In the genomic region with DNA sequence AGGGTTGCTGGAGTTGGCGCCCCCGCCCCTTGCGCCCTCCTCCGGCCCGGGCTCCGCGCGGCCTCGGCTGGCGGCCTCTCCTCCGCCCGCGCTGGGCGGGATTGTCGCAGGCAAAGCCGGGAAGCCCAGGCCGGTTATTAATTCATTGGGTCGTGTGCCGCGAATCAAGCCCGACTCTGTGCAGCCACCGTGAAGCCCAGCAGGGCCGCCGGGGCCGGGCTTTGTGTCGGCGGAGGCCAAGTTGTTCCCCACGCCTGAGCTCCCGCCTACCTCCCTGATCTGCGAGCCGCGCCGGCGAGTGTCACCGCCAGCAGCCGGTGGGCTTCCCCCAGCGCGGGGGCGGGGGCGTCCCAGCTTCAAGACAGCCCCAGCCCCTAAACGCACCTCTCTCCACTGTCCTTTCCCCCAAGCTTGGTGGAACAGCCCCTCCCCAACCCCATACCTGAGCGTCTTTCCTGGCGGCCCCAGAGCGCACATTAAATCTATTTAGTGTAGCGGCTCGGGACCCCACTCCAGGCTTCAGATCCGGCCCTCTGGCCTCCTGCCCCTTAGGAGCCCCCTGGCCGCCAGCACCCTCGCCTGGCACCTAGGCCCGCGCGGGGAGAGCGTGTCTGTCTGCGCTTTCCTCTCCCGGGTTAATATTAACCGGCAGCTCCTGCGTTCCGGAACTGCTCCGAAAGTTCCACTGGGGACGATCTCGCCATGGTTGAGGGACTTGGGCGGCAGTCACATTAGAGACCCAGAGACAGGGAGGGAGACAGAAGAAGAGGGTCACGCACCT, we compare ENCODE assay signal across 10 cellular contexts. TPM values are rescaled to one million over a fixed set of nuclear protein-coding genes. Genes with fewer than 3 reads are reported as not detected.
DNase-seq lines count a peak whose midpoint lies in the region; FAIRE-seq and TF ChIP-seq lines count a peak whose summit lies in the region.
"Had no signal": no experiment of that assay in that cellular context is flagged by ENCODE, and none has a peak within 500 bp of the region (broad histone marks: within the 10 kb centered on the region; RNA-seq: fewer than 3 reads in every experiment).

No MANE protein-coding gene starts in this region.

- no peak for TF ChIP-seq EP300 in stomach (IDR thresholded peaks at IDR 0.05)

- peak overlapping the region; percentile 72 for H3K27ac Mint-ChIP-seq in activated CD4-positive, alpha-beta T cell treated with anti-CD3 and anti-CD28 coated beads, Interleukin-2, amount 10 ng/mL, durations not matched to agents 7 days and 5 days

- no peak for FAIRE-seq in RCC 7860 (lab: Jason Lieb, UNC)

- H3K9me3 ChIP-seq in stomach = no peaks in the 10 kb centered on the region

- H3K4me1 ChIP-seq in stomach = peaks cover 60 to 90% (median 81%) of the 10 kb centered on the region in 4 donors

- H3K4me1 Mint-ChIP-seq in activated CD4-positive, alpha-beta T cell treated with anti-CD3 and anti-CD28 coated beads, Interleukin-2, amount 10 ng/mL, durations not matched to agents 7 days and 5 days = peaks cover 27% of the 10 kb centered on the region

- H3K9me3 Mint-ChIP-seq in activated CD4-positive, alpha-beta T cell treated with anti-CD3 and anti-CD28 coated beads, Interleukin-2, amount 10 ng/mL, durations not matched to agents 7 days and 5 days = no peaks in the 10 kb centered on the region

- H3K27ac ChIP-seq in stomach = peak overlapping the region; percentile 83 to 91 (median 89)
- H3K27ac ChIP-seq: C4-2B had no signal

- no peak overlapping the region for H3K4me3 Mint-ChIP-seq in activated CD4-positive, alpha-beta T cell treated with anti-CD3 and anti-CD28 coated beads, Interleukin-2, amount 10 ng/mL, durations not matched to agents 7 days and 5 days

- POLR2A ChIA-PET in activated CD4-positive, alpha-beta T cell treated with anti-CD3 and anti-CD28 coated beads, Interleukin-2, amount 10 ng/mL, durations not matched to agents 7 days and 5 days (lab: Charles Lee) = no interaction called here

- no peaks in the 10 kb centered on the region for H3K36me3 ChIP-seq in stomach

- TF ChIP-seq CTCF in stomach (IDR thresholded peaks at IDR 0.05) = no peak

- no peak for TF ChIP-seq POLR2A in stomach (IDR thresholded peaks at IDR 0.05)

- H3K27me3 ChIP-seq in stomach = peaks cover 40 to 100% (median 90%) of the 10 kb centered on the region in 3 donors

- peaks cover 72% of the 10 kb centered on the region for H3K27me3 Mint-ChIP-seq in activated CD4-positive, alpha-beta T cell treated with anti-CD3 and anti-CD28 coated beads, Interleukin-2, amount 10 ng/mL, durations not matched to agents 7 days and 5 days

- intact Hi-C loops in stomach (cut with DNase I; ENCODE audit: low total_unique reads) = no loop called here

- CTCF ChIA-PET in activated CD4-positive, alpha-beta T cell treated with anti-CD3 and anti-CD28 coated beads, Interleukin-2, amount 10 ng/mL, durations not matched to agents 7 days and 5 days (lab: Charles Lee) = interaction anchor here (0.5 to 0.6 kb wide), 4 partner anchors 11 to 1612 kb away, joined by 3 read pairs; no protein-coding TSS in a partner anchor

- 0 to 2% (median 1%) methylated on average over 34 to 63 of the region's 63 CpGs for WGBS in stomach, 5 donors

- peak overlapping the region; percentile 41 to 59 (median 46) for H3K4me3 ChIP-seq in stomach

- no peaks in the 10 kb centered on the region for H3K36me3 Mint-ChIP-seq in activated CD4-positive, alpha-beta T cell treated with anti-CD3 and anti-CD28 coated beads, Interleukin-2, amount 10 ng/mL, durations not matched to agents 7 days and 5 days (ENCODE audit: low read depth)

- DNase-seq in activated CD4-positive, alpha-beta T cell treated with anti-CD3 and anti-CD28 coated beads, Interleukin-2, amount 10 ng/mL, durations not matched to agents 7 days and 5 days = no peak
- no peak for DNase-seq in activated CD4-positive, alpha-beta T cell treated with anti-CD3 and anti-CD28 coated beads, Interleukin-2, amount 50 U/mL, for 48 hours
- peak; percentile 52 for DNase-seq in RCC 7860 (ENCODE audit: low spot score)
- DNase-seq in kidney tubule cell (ENCODE audit: low spot score) = peak; percentile 75
- peak; percentile 67 for DNase-seq in stomach
- DNase-seq in activated CD8-positive, alpha-beta memory T cell treated with anti-CD3 and anti-CD28 coated beads, Interleukin-2, amount 50 U/mL, for 4 hours = no peak
- DNase-seq in amniotic stem cell (lab: John Stamatoyannopoulos, UW) = no peak
- no peak for DNase-seq in Ammon's horn (ENCODE audit: low spot score)
- DNase-seq: T1000 had no signal

RNA-seq across cellular contexts. Expression of a gene that starts 3.5 kb away (rescaled TPM):
- total RNA-seq in activated CD4-positive, alpha-beta T cell treated with anti-CD3 and anti-CD28 coated beads, Interleukin-2, amount 10 ng/mL, durations not matched to agents 7 days and 5 days = not detected
- 10 to 100 TPM in 1 of 5 donors, 1 to 10 TPM in 1, under 1 TPM in 3; 0.29 to 11.0 (median 0.89) TPM for total RNA-seq in stomach
- polyA plus RNA-seq in stomach = 1 to 10 TPM; 1.9 to 3.5 (median 2.3) TPM

Comparison
In these comparisons a context has a peak if more than half of its experiments do, and no peak if none do; other contexts are left out.
1. DNase-seq: peak in RCC 7860 (single experiment), kidney tubule cell (single experiment) and stomach (single experiment); none in activated CD4-positive, alpha-beta T cell treated with anti-CD3 and anti-CD28 coated beads, Interleukin-2, amount 10 ng/mL, durations not matched to agents 7 days and 5 days (single experiment), activated CD4-positive, alpha-beta T cell treated with anti-CD3 and anti-CD28 coated beads, Interleukin-2, amount 50 U/mL, for 48 hours (0 of 2), activated CD8-positive, alpha-beta memory T cell treated with anti-CD3 and anti-CD28 coated beads, Interleukin-2, amount 50 U/mL, for 4 hours (single experiment), amniotic stem cell (single experiment) and Ammon's horn (single experiment).